In genomic region chr3:195583831-195584542, GRCh38 we compare ENCODE assay signal across 9 cellular contexts. TPM values are rescaled to one million over a fixed set of nuclear protein-coding genes. Genes with fewer than 3 reads are reported as not detected.
DNase-seq lines count a peak whose midpoint lies in the region; ATAC-seq, FAIRE-seq and TF ChIP-seq lines count a peak whose summit lies in the region.
"Had no signal": no experiment of that assay in that cellular context is flagged by ENCODE, and none has a peak within 500 bp of the region (broad histone marks: within the 10 kb centered on the region; RNA-seq: fewer than 3 reads in every experiment).

Gene APOD, minus strand, starts transcription at chr3:195583940. Its CDS starts 4,479 bp downstream, at chr3:195579461.

- TF ChIP-seq CTCF in HepG2 (CRISPR knock-in tag; IDR thresholded peaks at IDR 0.05): no peak

- intact Hi-C loops in right cardiac atrium (cut with DNase I): no loop called here
- intact Hi-C loops in HepG2 (cut with micrococcal nuclease; ENCODE audit: unreplicated experiment): no loop called here

- 28% methylated on average over 16 of the region's 16 CpGs for WGBS in right cardiac atrium
- WGBS in HepG2 (ENCODE audit: low lambda C conversion rate): 48% methylated on average over 16 of the region's 16 CpGs

- POLR2A ChIA-PET in HepG2 (lab: Yijun Ruan, JAX): no interaction called here

- no peaks in the 10 kb centered on the region for H3K79me2 ChIP-seq in HepG2 (ENCODE audit: insufficient read depth, low read length)

- in situ Hi-C loops in HepG2 (cut with HindIII; ENCODE audit: extremely low pct_ligation_motif_present, low pct_unique_long_range_greater_than_20kb): no loop called here

- no peaks in the 10 kb centered on the region for H3K27me3 ChIP-seq in right cardiac atrium (ENCODE audit: control insufficient read depth, insufficient read depth)
- peaks cover 0 to 12% (median 10%) of the 10 kb centered on the region in 5 donors for H3K27me3 ChIP-seq in subcutaneous abdominal adipose tissue (ENCODE audit: control insufficient read depth in 5 of 5, insufficient read depth in 4 of 5, low read length in 5 of 5)
- peaks cover 0 to 6% of the 10 kb centered on the region in 2 experiments; a peak in 1 of 5 replicates for H3K27me3 ChIP-seq in HepG2 (ENCODE audit: control insufficient read depth in 1 of 2, insufficient read depth in 2 of 2, low read length in 2 of 2)

- FAIRE-seq in HepG2 (lab: Jason Lieb, UNC): no peak
- no peak for FAIRE-seq in H54 (lab: Jason Lieb, UNC)

- H3K4me2 ChIP-seq in HepG2 (ENCODE audit: low read depth, low read length): no peak within 1 kb of the TSS

- TF ChIP-seq RAD21 in HepG2 (CRISPR knock-in tag; IDR thresholded peaks at IDR 0.05): no peak

- CTCF ChIA-PET in HepG2 (lab: Yijun Ruan, JAX; ENCODE audit: low intra/inter-chr PET ratio, low total read pairs): no interaction called here

- DNase-seq in HT-29 (ENCODE audit: low spot score): peak; percentile 33
- peak in 53 of 58 donors; percentile 10 to 86 (median 61) for DNase-seq in anterior cingulate cortex (lab: John Stamatoyannopoulos, UW)
- peak in 1 of 3 donors; percentile 83 for DNase-seq in right cardiac atrium
- no peak for DNase-seq in HepG2 (ENCODE audit: low spot score)
- no peak for DNase-seq in H54 (ENCODE audit: insufficient read length, low spot score)
- DNase-seq: NCI-H526 had no signal

- ATAC-seq in right cardiac atrium: peak; percentile 39 to 69
- ATAC-seq in HepG2: no peak
- no peak for ATAC-seq in HG03095 (IDR thresholded peaks at IDR 0.05; ENCODE audit: unreplicated experiment)
- ATAC-seq in GM18861 (IDR thresholded peaks at IDR 0.05; ENCODE audit: unreplicated experiment): no peak

- TF ChIP-seq EP300 in HepG2 (IDR thresholded peaks at IDR 0.05; ENCODE audit: low read depth in 2 of 2, low read length in 2 of 2): no peak
- no peak for TF ChIP-seq EP300 in HepG2 (CRISPR knock-in tag; IDR thresholded peaks at IDR 0.05; ENCODE audit: borderline replicate concordance)

- no TSS peak for BruUV-seq in HepG2 (replicated peaks; lab: Mats Ljungman, UMichigan)

- H2AFZ ChIP-seq in HepG2 (ENCODE audit: low read length): no peak within 1 kb of the TSS

- H3K9me3 ChIP-seq in right cardiac atrium (ENCODE audit: control insufficient read depth, low read length): no peaks in the 10 kb centered on the region
- H3K9me3 ChIP-seq in subcutaneous abdominal adipose tissue (ENCODE audit: control insufficient read depth in 5 of 5, low read length in 5 of 5): peaks cover 0 to 4% (median 2%) of the 10 kb centered on the region in 5 donors
- H3K9me3 ChIP-seq in HepG2 (ENCODE audit: low read length): no peaks in the 10 kb centered on the region

- H4K20me1 ChIP-seq in HepG2 (ENCODE audit: insufficient read depth, low read length): no peaks in the 10 kb centered on the region

- peak within 1 kb of the TSS; percentile 48 for H3K27ac ChIP-seq in right cardiac atrium (ENCODE audit: low read length)
- H3K27ac ChIP-seq in subcutaneous abdominal adipose tissue (ENCODE audit: low read depth, low read length): peak within 1 kb of the TSS; percentile 39
- H3K27ac ChIP-seq in HepG2 (ENCODE audit: extremely low read length, insufficient read depth, low read length): no peak within 1 kb of the TSS

- peak within 1 kb of the TSS in 1 of 5 donors; percentile 42 for H3K9ac ChIP-seq in subcutaneous abdominal adipose tissue (ENCODE audit: low read length in 5 of 5)
- H3K9ac ChIP-seq in HepG2 (ENCODE audit: insufficient read depth, low read depth, low read length): no peak within 1 kb of the TSS

- H3K4me3 ChIP-seq in right cardiac atrium (ENCODE audit: low read length): peak within 1 kb of the TSS; percentile 4
- H3K4me3 ChIP-seq in subcutaneous abdominal adipose tissue (ENCODE audit: low read depth in 1 of 5, low read length in 5 of 5): peak within 1 kb of the TSS; percentile 52 to 68 (median 58)
- no peak within 1 kb of the TSS for H3K4me3 ChIP-seq in HepG2 (replicated peaks in 1 of 3; ENCODE audit: insufficient read depth in 1 of 3, low read depth in 2 of 3, low read length in 3 of 3)

- H3K4me1 ChIP-seq in right cardiac atrium (ENCODE audit: control insufficient read depth, insufficient read depth, low read length) (peaks cover 4% of the 10 kb centered on the region), subcutaneous abdominal adipose tissue (ENCODE audit: control insufficient read depth in 5 of 5, insufficient read depth in 5 of 5, low read length in 5 of 5) (peaks cover 0 to 46% (median 3%) of the 10 kb centered on the region in 5 donors), HepG2 (ENCODE audit: insufficient read depth, low read length) (peaks cover 18% of the 10 kb centered on the region)

- peaks cover 0 to 5% (median under 1%) of the 10 kb centered on the region in 5 donors for H3K36me3 ChIP-seq in subcutaneous abdominal adipose tissue (ENCODE audit: control insufficient read depth in 5 of 5, insufficient read depth in 5 of 5, low read length in 5 of 5)
- H3K36me3 ChIP-seq in HepG2 (replicated peaks in 1 of 2; ENCODE audit: control insufficient read depth in 1 of 2, insufficient read depth in 2 of 2, low read length in 2 of 2): no peaks in the 10 kb centered on the region

- TF ChIP-seq POLR2A in HepG2 (IDR thresholded peaks at IDR 0.05; ENCODE audit: insufficient read depth in 1 of 2, low read depth in 2 of 2, low read length in 2 of 2): no peak
- TF ChIP-seq POLR2A in H54 (IDR thresholded peaks at IDR 0.05; ENCODE audit: low read depth, low read length): no peak

TF ChIP-seq in HepG2, 621 proteins besides CTCF, POLR2A, EP300 and RAD21:
- no peak for TF ChIP-seq SKI (IDR thresholded peaks at IDR 0.05; ENCODE audit: partially characterized antibody)
- TF ChIP-seq ZNF776 (CRISPR knock-in tag; IDR thresholded peaks at IDR 0.05): no peak
- no peak for TF ChIP-seq PCBP2 (optimal IDR thresholded peaks at IDR 0.05; ENCODE audit: low read depth, low read length, poor library complexity, severe bottlenecking)
- no peak for TF ChIP-seq MIXL1 (CRISPR knock-in tag; IDR thresholded peaks at IDR 0.05)

RNA-seq across cellular contexts. Expression of gene APOD, which starts in this region (rescaled TPM):
- total RNA-seq in HT-29 (2014; rRNA removed; shearing (Covaris generic)): 0.58 and 0.91 TPM in 2 replicates
- 10 to 100 TPM; 31.8 to 45.9 (median 40.8) TPM for total RNA-seq in right cardiac atrium
- 174 TPM for polyA plus RNA-seq in right cardiac atrium
- not detected in 2 replicates for total RNA-seq in HepG2 (2016; rRNA removed; fragmentation: Illumina TruSeq; extraction: Trizol)
- not detected in 2 replicates for total RNA-seq in HepG2 (2016; cell fraction: cytosol; rRNA removed; fragmentation: Illumina TruSeq; extraction: Trizol; ENCODE audit: low read depth)
- total RNA-seq in HepG2 (2016; cell fraction: insoluble cytoplasmic fraction; rRNA removed; fragmentation: Illumina TruSeq; extraction: Trizol): not detected in 2 replicates
- total RNA-seq in HepG2 (2016; cell fraction: membrane; rRNA removed; fragmentation: Illumina TruSeq; extraction: Trizol): not detected in 2 replicates
- total RNA-seq in HepG2 (2016; cell fraction: nucleus; rRNA removed; fragmentation: Illumina TruSeq; extraction: Trizol): not detected in 2 replicates
- 0.13 TPM in 1 of 2 replicates, not detected in the other for polyA plus RNA-seq in HepG2 (2011; rRNA removed)
- polyA plus RNA-seq in HepG2 (2011; cell fraction: cytosol; rRNA removed): 0.08 and 0.10 TPM in 2 replicates
- polyA plus RNA-seq in HepG2 (2011; cell fraction: nucleus; rRNA removed): not detected in 2 replicates
- polyA plus RNA-seq in HepG2 (2012): not detected in 2 replicates
- polyA plus RNA-seq in HepG2 (2016; cell fraction: cytosol; fragmentation: Illumina TruSeq; extraction: Trizol; ENCODE audit: low read depth): not detected in 2 replicates
- polyA plus RNA-seq in HepG2 (2016; cell fraction: insoluble cytoplasmic fraction; fragmentation: Illumina TruSeq; extraction: Trizol; ENCODE audit: low read depth): not detected in 2 replicates
- not detected in 2 replicates for polyA plus RNA-seq in HepG2 (2016; cell fraction: membrane; fragmentation: Illumina TruSeq; extraction: Trizol; ENCODE audit: low read depth)
- polyA plus RNA-seq in HepG2 (2016; cell fraction: nucleus; fragmentation: Illumina TruSeq; extraction: Trizol; ENCODE audit: insufficient read depth, low read depth): not detected in 2 replicates
- polyA minus RNA-seq in HepG2 (2011; rRNA and poly(A)+ RNA removed; ENCODE audit: low replicate concordance): not detected in 2 replicates
- polyA minus RNA-seq in HepG2 (2011; cell fraction: cytosol; rRNA and poly(A)+ RNA removed): not detected in 2 replicates
- not detected in 2 replicates for polyA minus RNA-seq in HepG2 (2011; cell fraction: nucleus; rRNA and poly(A)+ RNA removed)

Comparison
In these comparisons a context has a peak if more than half of its experiments do, and no peak if none do; other contexts are left out.
1. RNA of gene APOD (total RNA-seq): 31.8 to 45.9 TPM in right cardiac atrium; 0.58 to 0.91 TPM in HT-29 and not detected in HepG2; every median in the first group is over 10 times any median in the second.
2. RNA of gene APOD (polyA plus RNA-seq): 174 TPM in right cardiac atrium (single experiment); 0.08 to 0.13 TPM in HepG2; every median in the first group is over 100 times any median in the second.
3. Peak in DNase-seq in HT-29; RNA of the gene not detected or under 1 TPM.
4. DNase-seq: peak in anterior cingulate cortex (53 of 58); none in HepG2 (single experiment) and H54 (single experiment).
5. ATAC-seq: peak in right cardiac atrium (2 of 2); none in HepG2 (single experiment), HG03095 (single experiment) and GM18861 (single experiment).
6. H3K4me3 ChIP-seq: peak in right cardiac atrium (single experiment) and subcutaneous abdominal adipose tissue (5 of 5); none in HepG2 (0 of 3).